Comparison of ENCODE assay signal across 12 cellular contexts in genomic region chr9:37251452-37251851, GRCh38.
DNase-seq lines count a peak whose midpoint lies in the region; ATAC-seq lines count a peak whose summit lies in the region.
"Had no signal": no experiment of that assay in that cellular context is flagged by ENCODE, and none has a peak within 500 bp of the region (broad histone marks: within the 10 kb centered on the region; RNA-seq: fewer than 3 reads in every experiment).

No MANE protein-coding gene starts in this region.

- no peaks in the 10 kb centered on the region for H3K27me3 ChIP-seq in ectodermal cell (ENCODE audit: control insufficient read depth, insufficient read depth, low read length, poor library complexity, severe bottlenecking)

- H3K27ac ChIP-seq in ectodermal cell (ENCODE audit: insufficient read depth, low read depth, low read length, poor library complexity, severe bottlenecking) = peak overlapping the region; percentile 70

- WGBS in ectodermal cell, 2 experiments = 0 to 3% methylated on average over 6 of the region's 6 CpGs

- H3K36me3 Mint-ChIP-seq in activated naive CD8-positive, alpha-beta T cell treated with anti-CD3 and anti-CD28 coated beads, Interleukin-2, amount 50 U/mL, for 24 hours (ENCODE audit: low read depth) = peaks cover 56% of the 10 kb centered on the region
- peaks cover 60% of the 10 kb centered on the region for H3K36me3 Mint-ChIP-seq in activated naive CD8-positive, alpha-beta T cell treated with anti-CD3 and anti-CD28 coated beads for 36 hours
- peaks cover 59% of the 10 kb centered on the region for H3K36me3 Mint-ChIP-seq in stimulated activated memory B cell treated with anti-CD40 and anti-IgM and Interleukin-4, amounts not matched to agents 10 μg/mL and 1 μg/mL and 100 μg/mL, for 72 hours

- H3K9me3 Mint-ChIP-seq in activated naive CD8-positive, alpha-beta T cell treated with anti-CD3 and anti-CD28 coated beads, Interleukin-2, amount 50 U/mL, for 24 hours = peaks cover 10% of the 10 kb centered on the region
- H3K9me3 Mint-ChIP-seq in activated naive CD8-positive, alpha-beta T cell treated with anti-CD3 and anti-CD28 coated beads for 36 hours = peaks cover 8% of the 10 kb centered on the region
- H3K9me3 Mint-ChIP-seq in stimulated activated memory B cell treated with anti-CD40 and anti-IgM and Interleukin-4, amounts not matched to agents 10 μg/mL and 1 μg/mL and 100 μg/mL, for 72 hours = no peaks in the 10 kb centered on the region
- H3K9me3 Mint-ChIP-seq: central memory CD8-positive, alpha-beta T cell had no signal

- no peaks in the 10 kb centered on the region for H3K27me3 Mint-ChIP-seq in activated naive CD8-positive, alpha-beta T cell treated with anti-CD3 and anti-CD28 coated beads, Interleukin-2, amount 50 U/mL, for 24 hours
- no peaks in the 10 kb centered on the region for H3K27me3 Mint-ChIP-seq in activated naive CD8-positive, alpha-beta T cell treated with anti-CD3 and anti-CD28 coated beads for 36 hours
- no peaks in the 10 kb centered on the region for H3K27me3 Mint-ChIP-seq in stimulated activated memory B cell treated with anti-CD40 and anti-IgM and Interleukin-4, amounts not matched to agents 10 μg/mL and 1 μg/mL and 100 μg/mL, for 72 hours
- H3K27me3 Mint-ChIP-seq: central memory CD8-positive, alpha-beta T cell had no signal

- no peak overlapping the region for H3K4me3 Mint-ChIP-seq in activated naive CD8-positive, alpha-beta T cell treated with anti-CD3 and anti-CD28 coated beads, Interleukin-2, amount 50 U/mL, for 24 hours
- no peak overlapping the region for H3K4me3 Mint-ChIP-seq in activated naive CD8-positive, alpha-beta T cell treated with anti-CD3 and anti-CD28 coated beads for 36 hours
- no peak overlapping the region for H3K4me3 Mint-ChIP-seq in stimulated activated memory B cell treated with anti-CD40 and anti-IgM and Interleukin-4, amounts not matched to agents 10 μg/mL and 1 μg/mL and 100 μg/mL, for 72 hours
- H3K4me3 Mint-ChIP-seq: central memory CD8-positive, alpha-beta T cell had no signal

- intact Hi-C loops in left ventricle myocardium superior (cut with micrococcal nuclease) = no loop called here

- peak overlapping the region; percentile 15 for H3K27ac Mint-ChIP-seq in activated naive CD8-positive, alpha-beta T cell treated with anti-CD3 and anti-CD28 coated beads, Interleukin-2, amount 50 U/mL, for 24 hours
- no peak overlapping the region for H3K27ac Mint-ChIP-seq in activated naive CD8-positive, alpha-beta T cell treated with anti-CD3 and anti-CD28 coated beads for 36 hours
- peak overlapping the region; percentile 66 for H3K27ac Mint-ChIP-seq in stimulated activated memory B cell treated with anti-CD40 and anti-IgM and Interleukin-4, amounts not matched to agents 10 μg/mL and 1 μg/mL and 100 μg/mL, for 72 hours
- H3K27ac Mint-ChIP-seq: activated naive CD4-positive, alpha-beta T cell treated with anti-CD3 and anti-CD28 coated beads, Interleukin-2, amount 50 U/mL, for 72 hours had no signal

- H3K4me3 ChIP-seq in ectodermal cell (ENCODE audit: insufficient read depth, low read depth, low read length) = no peak overlapping the region

- H3K4me1 Mint-ChIP-seq in activated naive CD8-positive, alpha-beta T cell treated with anti-CD3 and anti-CD28 coated beads, Interleukin-2, amount 50 U/mL, for 24 hours = peaks cover 15% of the 10 kb centered on the region
- H3K4me1 Mint-ChIP-seq in activated naive CD8-positive, alpha-beta T cell treated with anti-CD3 and anti-CD28 coated beads for 36 hours = peaks cover 9% of the 10 kb centered on the region
- H3K4me1 Mint-ChIP-seq in stimulated activated memory B cell treated with anti-CD40 and anti-IgM and Interleukin-4, amounts not matched to agents 10 μg/mL and 1 μg/mL and 100 μg/mL, for 72 hours = peaks cover 47% of the 10 kb centered on the region

- no peaks in the 10 kb centered on the region for H3K36me3 ChIP-seq in ectodermal cell (ENCODE audit: control insufficient read depth, insufficient read depth, low read length)

- no peaks in the 10 kb centered on the region for H3K9me3 ChIP-seq in ectodermal cell (ENCODE audit: control insufficient read depth, low read length)

- no peak for DNase-seq in activated naive CD8-positive, alpha-beta T cell treated with anti-CD3 and anti-CD28 coated beads, Interleukin-2, amount 50 U/mL, for 24 hours
- DNase-seq in activated naive CD8-positive, alpha-beta T cell treated with anti-CD3 and anti-CD28 coated beads for 36 hours = no peak
- DNase-seq in left ventricle myocardium superior = no peak
- no peak for DNase-seq in activated effector memory CD4-positive, alpha-beta T cell treated with Interleukin-2 at 50 U/mL for 16 hours
- DNase-seq: mammary epithelial cell; stimulated activated CD4-positive, alpha-beta T cell treated with anti-CD3 and anti-CD28 coated beads, Interleukin-1b, Interleukin-23, amount 100 ng/mL, for 48 hours had no signal

- H3K4me1 ChIP-seq in ectodermal cell (ENCODE audit: control insufficient read depth, insufficient read depth, low read length) = peaks cover 20% of the 10 kb centered on the region

- ATAC-seq in activated naive CD8-positive, alpha-beta T cell treated with anti-CD3 and anti-CD28 coated beads, Interleukin-2, amount 50 U/mL, for 24 hours = no peak
- ATAC-seq in HG03460 (IDR thresholded peaks at IDR 0.05; ENCODE audit: unreplicated experiment) (peak; percentile 74), GM18909 (IDR thresholded peaks at IDR 0.05; ENCODE audit: poor library complexity, unreplicated experiment) (no peak), left ventricle myocardium superior (no peak)
- ATAC-seq in stimulated activated memory B cell treated with anti-CD40 and anti-IgM and Interleukin-4, amounts not matched to agents 10 μg/mL and 1 μg/mL and 100 μg/mL, for 72 hours = peak; percentile 71
- ATAC-seq: activated naive CD4-positive, alpha-beta T cell treated with anti-CD3 and anti-CD28 coated beads, Interleukin-2, amount 50 U/mL, for 72 hours had no signal

Comparison
In these comparisons a context has a peak if more than half of its experiments do, and no peak if none do; other contexts are left out.
1. ATAC-seq: peak in HG03460 (single experiment) and stimulated activated memory B cell treated with anti-CD40 and anti-IgM and Interleukin-4, amounts not matched to agents 10 μg/mL and 1 μg/mL and 100 μg/mL, for 72 hours (single experiment); none in activated naive CD8-positive, alpha-beta T cell treated with anti-CD3 and anti-CD28 coated beads, Interleukin-2, amount 50 U/mL, for 24 hours (single experiment), GM18909 (single experiment) and left ventricle myocardium superior (single experiment).